In genomic region chr6:26607434-26608230, GRCh38 we compare ENCODE assay signal across 8 cellular contexts. TPM values are rescaled to one million over a fixed set of nuclear protein-coding genes. Genes with fewer than 3 reads are reported as not detected.
A peak's percentile ranks its signal among the peaks of the same experiment; 100 is the strongest.
DNase-seq lines count a peak whose midpoint lies in the region; ATAC-seq lines count a peak whose summit lies in the region.

No MANE protein-coding gene starts in this region.

- no peaks in the 10 kb centered on the region for H3K79me2 ChIP-seq in GM23248 (ENCODE audit: insufficient read depth)

- peak; percentile 65 to 75 for ATAC-seq in right cardiac atrium

- no peaks in the 10 kb centered on the region for H3K9me2 ChIP-seq in GM23248 (ENCODE audit: insufficient read depth)

- H3K27me3 ChIP-seq in GM23248 (replicated peaks; ENCODE audit: insufficient read depth) = peaks cover 6% of the 10 kb centered on the region
- no peaks in the 10 kb centered on the region for H3K27me3 ChIP-seq in right cardiac atrium (ENCODE audit: control insufficient read depth, insufficient read depth)
- H3K27me3 ChIP-seq in skeletal muscle tissue (ENCODE audit: control insufficient read depth in 3 of 3, insufficient read depth in 3 of 3, low read length in 3 of 3) = peaks cover 10 to 12% (median 11%) of the 10 kb centered on the region in 3 donors

- no peaks in the 10 kb centered on the region for H4K20me1 ChIP-seq in GM23248 (ENCODE audit: insufficient read depth)

- in situ Hi-C loops in GM23248 (cut with MboI) = no loop called here

- H3K4me1 ChIP-seq in GM23248 (ENCODE audit: insufficient read depth) = no peaks in the 10 kb centered on the region
- H3K4me1 ChIP-seq in right cardiac atrium (ENCODE audit: control insufficient read depth, insufficient read depth, low read length) = no peaks in the 10 kb centered on the region
- H3K4me1 ChIP-seq in skeletal muscle tissue (ENCODE audit: control insufficient read depth in 3 of 3, insufficient read depth in 3 of 3, low read length in 3 of 3) = no peaks in the 10 kb centered on the region

- intact Hi-C loops in right cardiac atrium (cut with DNase I) = loop anchor here in 1 of 4 donors (5.0 kb wide), 1 partner anchor 470 kb away; no protein-coding TSS in a partner anchor

- H3K9ac ChIP-seq in GM23248 = peak overlapping the region; percentile 54
- H3K9ac ChIP-seq in skeletal muscle tissue (ENCODE audit: low read depth in 1 of 3, low read length in 3 of 3) = peak overlapping the region in 2 of 3 donors; percentile 12 to 61

- H3K36me3 ChIP-seq in GM23248 (ENCODE audit: low read depth) (no peaks in the 10 kb centered on the region), skeletal muscle tissue (ENCODE audit: control insufficient read depth in 3 of 3, insufficient read depth in 3 of 3, low read length in 3 of 3) (no peaks in the 10 kb centered on the region)

- H3K27ac ChIP-seq in GM23248 (no peak overlapping the region), right cardiac atrium (ENCODE audit: low read length) (no peak overlapping the region), skeletal muscle tissue (ENCODE audit: low read depth, low read length) (no peak overlapping the region)

- H2AFZ ChIP-seq in GM23248 = peak overlapping the region; percentile 92

- DNase-seq in DMS79 treated with DMSO at 0.1 percent for 48 hours (lab: John Stamatoyannopoulos, UW) (peak; percentile 4), GM23248 (peak; percentile 84), NCI-H1048 (lab: John Stamatoyannopoulos, UW) (peak; percentile 43), SKM-1 treated with dmso at 0.1 percent for 144 hours (lab: John Stamatoyannopoulos, UW; ENCODE audit: unreplicated experiment) (peak; percentile 78), amniotic epithelial cell (ENCODE audit: low read depth) (peak; percentile 45), right cardiac atrium (no peak), occipital lobe (lab: John Stamatoyannopoulos, UW) (no peak)

- H3K9me3 ChIP-seq in GM23248 (ENCODE audit: low read depth) (no peaks in the 10 kb centered on the region), right cardiac atrium (ENCODE audit: control insufficient read depth, low read length) (no peaks in the 10 kb centered on the region), skeletal muscle tissue (ENCODE audit: control insufficient read depth in 3 of 3, low read length in 3 of 3) (no peaks in the 10 kb centered on the region)

- H3K4me2 ChIP-seq in GM23248 (ENCODE audit: unreplicated experiment) = peak overlapping the region; percentile 85

- no peaks in the 10 kb centered on the region for H3F3A ChIP-seq in GM23248 (ENCODE audit: insufficient read depth)

- H3K4me3 ChIP-seq in GM23248 = peak overlapping the region; percentile 80
- H3K4me3 ChIP-seq in right cardiac atrium (ENCODE audit: low read length) = peak overlapping the region; percentile 37
- H3K4me3 ChIP-seq in skeletal muscle tissue (ENCODE audit: low read length in 3 of 3) = peak overlapping the region in 1 of 3 donors; percentile 14

- WGBS in GM23248 (ENCODE audit: low coverage in 1 of 2, low lambda C conversion rate in 2 of 2, missing lambda C conversion rate in 2 of 2), 2 experiments = 4 to 5% methylated on average over 7 of the region's 7 CpGs
- WGBS in right cardiac atrium = 52% methylated on average over 7 of the region's 7 CpGs

RNA-seq across cellular contexts. Expression of gene ABT1, which starts 10.9 kb away (rescaled TPM):
- total RNA-seq in GM23248 (2014; rRNA removed; shearing (Covaris generic)) = 10.9 and 12.9 TPM in 2 replicates
- polyA plus RNA-seq in GM23248 (2016; fragmentation: Nextera tagmentation; extraction: Ambion mirVana) = 17.3 and 17.6 TPM in 2 replicates
- 1 to 10 TPM; 8.9 to 9.5 (median 9.3) TPM for total RNA-seq in right cardiac atrium
- polyA plus RNA-seq in right cardiac atrium = 9.2 TPM
- total RNA-seq in skeletal muscle tissue = 16.2 TPM
- total RNA-seq in occipital lobe = 10.9 TPM

RNA-seq across cellular contexts. Expression of gene ZNF322, which starts 51.9 kb away (rescaled TPM):
- 16.3 and 16.6 TPM in 2 replicates for total RNA-seq in GM23248 (2014; rRNA removed; shearing (Covaris generic))
- polyA plus RNA-seq in GM23248 (2016; fragmentation: Nextera tagmentation; extraction: Ambion mirVana) (15.9 and 17.8 TPM in 2 replicates), right cardiac atrium (5.1 TPM)
- total RNA-seq in right cardiac atrium (10 to 100 TPM; 15.6 to 17.8 (median 16.5) TPM), skeletal muscle tissue (17.2 TPM), occipital lobe (46.5 TPM)

Comparison
In these comparisons a context has a peak if more than half of its experiments do, and no peak if none do; other contexts are left out.
1. DNase-seq: peak in DMS79 treated with DMSO at 0.1 percent for 48 hours (single experiment), GM23248 (single experiment), NCI-H1048 (single experiment), SKM-1 treated with dmso at 0.1 percent for 144 hours (single experiment) and amniotic epithelial cell (single experiment); none in right cardiac atrium (0 of 3) and occipital lobe (single experiment).